Comparison of ENCODE assay signal across 1 cellular context in genomic region chr1:173477286-173478098, GRCh38.
A peak's percentile ranks its signal among the peaks of the same experiment; 100 is the strongest.
TF ChIP-seq lines count a peak whose summit lies in the region.

A gene with protein sequence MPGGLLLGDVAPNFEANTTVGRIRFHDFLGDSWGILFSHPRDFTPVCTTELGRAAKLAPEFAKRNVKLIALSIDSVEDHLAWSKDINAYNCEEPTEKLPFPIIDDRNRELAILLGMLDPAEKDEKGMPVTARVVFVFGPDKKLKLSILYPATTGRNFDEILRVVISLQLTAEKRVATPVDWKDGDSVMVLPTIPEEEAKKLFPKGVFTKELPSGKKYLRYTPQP (plus strand): TSS chr1:173477335. CDS start chr1:173477398, 63 bp downstream.

TF ChIP-seq in HepG2, 621 proteins besides CTCF, POLR2A, EP300 and RAD21 (continued from another document and continues in another):
- TF ChIP-seq RNF219 (CRISPR knock-in tag; IDR thresholded peaks at IDR 0.05) (no peak), HMGXB4 (CRISPR knock-in tag; IDR thresholded peaks at IDR 0.05; ENCODE audit: borderline replicate concordance in 1 of 2, low read depth in 1 of 2) (peak; percentile 49 to 79; a peak in 3 of 4 replicates), FOXP4 (CRISPR knock-in tag; IDR thresholded peaks at IDR 0.05) (peak; percentile 61; the same call in 1 of the 2 replicates), ZNF740 (CRISPR knock-in tag; IDR thresholded peaks at IDR 0.05) (peak; percentile 63; the same call in 1 of the 2 replicates), NAIF1 (CRISPR knock-in tag; IDR thresholded peaks at IDR 0.05; ENCODE audit: borderline replicate concordance) (0 out of 2 replicates have a peak, but pooled peaks have one; percentile 73), NFKBIZ (CRISPR knock-in tag; IDR thresholded peaks at IDR 0.05) (no peak), ZNF556 (CRISPR knock-in tag; IDR thresholded peaks at IDR 0.05; ENCODE audit: borderline replicate concordance) (peak; percentile 91; the same call in 1 of the 2 replicates), ZHX1 (CRISPR knock-in tag; IDR thresholded peaks at IDR 0.05; ENCODE audit: low read depth) (no peak), THRA (CRISPR knock-in tag; IDR thresholded peaks at IDR 0.05; ENCODE audit: borderline replicate concordance) (no peak), HDAC6 (IDR thresholded peaks at IDR 0.05; ENCODE audit: low read depth, low read length) (no peak), ATF3 (CRISPR knock-in tag; IDR thresholded peaks at IDR 0.05) (peak; percentile 14; the same call in 1 of the 2 replicates), REPIN1 (CRISPR knock-in tag; IDR thresholded peaks at IDR 0.05; ENCODE audit: borderline replicate concordance, low read depth) (peak; percentile 34), SP2 (CRISPR knock-in tag; IDR thresholded peaks at IDR 0.05) (no peak), ZNF7 (CRISPR knock-in tag; IDR thresholded peaks at IDR 0.05) (no peak), PRPF4 (IDR thresholded peaks at IDR 0.05; ENCODE audit: low read depth, low read length, poor library complexity, severe bottlenecking) (no peak), HCFC1 (IDR thresholded peaks at IDR 0.05; ENCODE audit: low read depth, low read length) (no peak), ZC3H13 (CRISPR knock-in tag; IDR thresholded peaks at IDR 0.05) (peak; percentile 89), ZBTB42 (CRISPR knock-in tag; IDR thresholded peaks at IDR 0.05) (0 out of 2 replicates have a peak, but pooled peaks have one; percentile 71), ZNF792 (CRISPR knock-in tag; IDR thresholded peaks at IDR 0.05) (no peak)
- TF ChIP-seq, protein P1, sequence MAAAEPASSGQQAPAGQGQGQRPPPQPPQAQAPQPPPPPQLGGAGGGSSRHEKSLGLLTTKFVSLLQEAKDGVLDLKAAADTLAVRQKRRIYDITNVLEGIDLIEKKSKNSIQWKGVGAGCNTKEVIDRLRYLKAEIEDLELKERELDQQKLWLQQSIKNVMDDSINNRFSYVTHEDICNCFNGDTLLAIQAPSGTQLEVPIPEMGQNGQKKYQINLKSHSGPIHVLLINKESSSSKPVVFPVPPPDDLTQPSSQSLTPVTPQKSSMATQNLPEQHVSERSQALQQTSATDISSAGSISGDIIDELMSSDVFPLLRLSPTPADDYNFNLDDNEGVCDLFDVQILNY (CRISPR knock-in tag; conservative IDR thresholded peaks at IDR 0.05): no peak
- TF ChIP-seq, protein P2, sequence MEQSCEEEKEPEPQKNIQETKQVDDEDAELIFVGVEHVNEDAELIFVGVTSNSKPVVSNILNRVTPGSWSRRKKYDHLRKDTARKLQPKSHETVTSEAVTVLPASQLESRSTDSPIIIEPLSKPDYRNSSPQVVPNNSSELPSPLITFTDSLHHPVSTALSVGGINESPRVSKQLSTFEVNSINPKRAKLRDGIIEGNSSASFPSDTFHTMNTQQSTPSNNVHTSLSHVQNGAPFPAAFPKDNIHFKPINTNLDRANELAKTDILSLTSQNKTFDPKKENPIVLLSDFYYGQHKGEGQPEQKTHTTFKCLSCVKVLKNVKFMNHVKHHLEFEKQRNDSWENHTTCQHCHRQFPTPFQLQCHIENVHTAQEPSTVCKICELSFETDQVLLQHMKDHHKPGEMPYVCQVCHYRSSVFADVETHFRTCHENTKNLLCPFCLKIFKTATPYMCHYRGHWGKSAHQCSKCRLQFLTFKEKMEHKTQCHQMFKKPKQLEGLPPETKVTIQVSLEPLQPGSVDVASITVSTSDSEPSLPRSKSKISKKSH (CRISPR knock-in tag; IDR thresholded peaks at IDR 0.05; ENCODE audit: borderline replicate concordance): peak; percentile 31; the same call in 1 of the 2 replicates
- TF ChIP-seq, protein P3, sequence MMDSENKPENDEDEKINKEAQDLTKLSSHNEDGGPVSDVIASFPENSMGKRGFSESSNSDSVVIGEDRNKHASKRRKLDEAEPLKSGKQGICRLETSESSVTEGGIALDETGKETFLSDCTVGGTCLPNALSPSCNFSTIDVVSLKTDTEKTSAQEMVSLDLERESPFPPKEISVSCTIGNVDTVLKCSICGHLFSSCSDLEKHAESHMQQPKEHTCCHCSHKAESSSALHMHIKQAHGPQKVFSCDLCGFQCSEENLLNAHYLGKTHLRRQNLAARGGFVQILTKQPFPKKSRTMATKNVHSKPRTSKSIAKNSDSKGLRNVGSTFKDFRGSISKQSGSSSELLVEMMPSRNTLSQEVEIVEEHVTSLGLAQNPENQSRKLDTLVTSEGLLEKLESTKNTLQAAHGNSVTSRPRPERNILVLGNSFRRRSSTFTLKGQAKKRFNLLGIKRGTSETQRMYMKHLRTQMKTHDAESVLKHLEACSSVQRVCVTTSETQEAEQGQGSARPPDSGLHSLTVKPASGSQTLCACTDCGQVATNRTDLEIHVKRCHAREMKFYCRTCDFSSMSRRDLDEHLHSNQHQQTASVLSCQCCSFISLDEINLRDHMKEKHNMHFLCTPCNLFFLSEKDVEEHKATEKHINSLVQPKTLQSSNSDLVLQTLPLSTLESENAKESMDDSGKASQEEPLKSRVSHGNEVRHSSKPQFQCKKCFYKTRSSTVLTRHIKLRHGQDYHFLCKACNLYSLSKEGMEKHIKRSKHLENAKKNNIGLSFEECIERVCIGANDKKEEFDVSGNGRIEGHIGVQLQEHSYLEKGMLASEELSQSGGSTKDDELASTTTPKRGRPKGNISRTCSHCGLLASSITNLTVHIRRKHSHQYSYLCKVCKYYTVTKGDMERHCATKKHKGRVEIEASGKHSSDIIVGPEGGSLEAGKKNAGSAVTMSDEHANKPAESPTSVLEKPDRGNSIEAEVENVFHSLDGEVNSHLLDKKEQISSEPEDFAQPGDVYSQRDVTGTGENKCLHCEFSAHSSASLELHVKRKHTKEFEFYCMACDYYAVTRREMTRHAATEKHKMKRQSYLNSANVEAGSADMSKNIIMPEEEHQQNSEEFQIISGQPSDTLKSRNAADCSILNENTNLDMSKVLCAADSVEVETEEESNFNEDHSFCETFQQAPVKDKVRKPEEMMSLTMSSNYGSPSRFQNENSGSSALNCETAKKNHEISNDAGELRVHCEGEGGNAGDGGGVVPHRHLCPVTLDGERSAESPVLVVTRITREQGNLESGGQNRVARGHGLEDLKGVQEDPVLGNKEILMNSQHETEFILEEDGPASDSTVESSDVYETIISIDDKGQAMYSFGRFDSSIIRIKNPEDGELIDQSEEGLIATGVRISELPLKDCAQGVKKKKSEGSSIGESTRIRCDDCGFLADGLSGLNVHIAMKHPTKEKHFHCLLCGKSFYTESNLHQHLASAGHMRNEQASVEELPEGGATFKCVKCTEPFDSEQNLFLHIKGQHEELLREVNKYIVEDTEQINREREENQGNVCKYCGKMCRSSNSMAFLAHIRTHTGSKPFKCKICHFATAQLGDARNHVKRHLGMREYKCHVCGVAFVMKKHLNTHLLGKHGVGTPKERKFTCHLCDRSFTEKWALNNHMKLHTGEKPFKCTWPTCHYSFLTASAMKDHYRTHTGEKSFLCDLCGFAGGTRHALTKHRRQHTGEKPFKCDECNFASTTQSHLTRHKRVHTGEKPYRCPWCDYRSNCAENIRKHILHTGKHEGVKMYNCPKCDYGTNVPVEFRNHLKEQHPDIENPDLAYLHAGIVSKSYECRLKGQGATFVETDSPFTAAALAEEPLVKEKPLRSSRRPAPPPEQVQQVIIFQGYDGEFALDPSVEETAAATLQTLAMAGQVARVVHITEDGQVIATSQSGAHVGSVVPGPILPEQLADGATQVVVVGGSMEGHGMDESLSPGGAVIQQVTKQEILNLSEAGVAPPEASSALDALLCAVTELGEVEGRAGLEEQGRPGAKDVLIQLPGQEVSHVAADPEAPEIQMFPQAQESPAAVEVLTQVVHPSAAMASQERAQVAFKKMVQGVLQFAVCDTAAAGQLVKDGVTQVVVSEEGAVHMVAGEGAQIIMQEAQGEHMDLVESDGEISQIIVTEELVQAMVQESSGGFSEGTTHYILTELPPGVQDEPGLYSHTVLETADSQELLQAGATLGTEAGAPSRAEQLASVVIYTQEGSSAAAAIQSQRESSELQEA (CRISPR knock-in tag; IDR thresholded peaks at IDR 0.05; ENCODE audit: not compliant biosample characterization): no peak
